ENCODE assay signal across 13 cellular contexts in the genomic region with DNA sequence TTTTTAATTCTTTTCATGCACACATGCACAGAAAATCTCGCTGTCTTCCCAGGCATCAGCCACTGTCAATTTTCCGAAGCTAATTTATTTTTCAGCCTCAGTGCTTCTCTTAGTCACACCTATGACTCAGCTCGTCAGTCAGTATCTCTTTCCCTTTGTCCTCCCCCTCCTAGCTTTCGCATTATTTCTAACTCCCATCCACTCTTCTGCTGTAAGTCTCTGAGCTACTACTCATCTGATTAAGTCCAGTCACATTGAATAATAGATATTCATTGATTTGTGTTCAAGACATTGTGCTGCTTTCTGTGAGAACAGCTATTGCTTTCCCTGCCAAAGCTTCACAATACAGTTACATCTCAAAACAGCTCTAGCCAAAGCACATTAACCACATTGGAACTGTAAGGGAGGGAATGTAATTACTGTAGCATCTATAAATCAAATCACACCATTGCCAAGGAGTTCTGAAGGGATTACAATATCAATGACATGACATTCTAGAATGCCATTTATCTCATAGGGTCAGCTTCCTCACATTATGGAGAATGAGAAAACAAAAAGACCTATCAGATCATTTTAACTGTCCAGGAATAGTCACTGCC.
DNase-seq lines count a peak whose midpoint lies in the region; ATAC-seq and TF ChIP-seq lines count a peak whose summit lies in the region.
"Had no signal": no experiment of that assay in that cellular context is flagged by ENCODE, and none has a peak within 500 bp of the region (broad histone marks: within the 10 kb centered on the region; RNA-seq: fewer than 3 reads in every experiment).

No MANE protein-coding gene starts in this region.

- H3K14ac ChIP-seq in H9 (ENCODE audit: insufficient read depth, low read length), result no peak overlapping the region

- no peak for TF ChIP-seq EP300 in transverse colon (IDR thresholded peaks at IDR 0.05; ENCODE audit: low read depth)

- H2BK120ac ChIP-seq in H9 (ENCODE audit: low read depth, low read length, poor library complexity, severe bottlenecking), result no peak overlapping the region

- no peaks in the 10 kb centered on the region for H3K79me2 ChIP-seq in H9 (ENCODE audit: insufficient read depth, low read length)
- H3K79me2 ChIP-seq in MM.1S (ENCODE audit: low read length), result no peaks in the 10 kb centered on the region

- no peak overlapping the region for H2AK5ac ChIP-seq in H9 (ENCODE audit: insufficient read length, low read length)

- no peak overlapping the region for H3K4ac ChIP-seq in H9 (ENCODE audit: low read depth, low read length)

- no peaks in the 10 kb centered on the region for H3K79me1 ChIP-seq in H9 (ENCODE audit: insufficient read depth, low read depth, low read length, poor library complexity, severe bottlenecking)

- H4K20me1 ChIP-seq in H9 (ENCODE audit: control insufficient read depth, insufficient read depth, insufficient read length) (no peaks in the 10 kb centered on the region), MM.1S (ENCODE audit: insufficient read depth, low read length) (no peaks in the 10 kb centered on the region)

- H3K36me3 Mint-ChIP-seq in H9 (ENCODE audit: insufficient read depth in 1 of 3, low read depth in 3 of 3), result no peaks in the 10 kb centered on the region

- no peak overlapping the region for H4K91ac ChIP-seq in H9 (ENCODE audit: insufficient read length, low read depth, low read length)

- H4K5ac ChIP-seq in H9 (ENCODE audit: insufficient read length, low read depth, low read length), result no peak overlapping the region

- H3K23ac ChIP-seq in H9 (ENCODE audit: insufficient read length, low read depth, low read length), result no peak overlapping the region

- in situ Hi-C loops in transverse colon (cut with MboI; ENCODE audit: low pct_ligation_motif_present in 1 of 4, low pct_unique_long_range_greater_than_20kb in 1 of 4, low sequenced_read_pairs in 3 of 4), result no loop called here

- no peak overlapping the region for H2BK20ac ChIP-seq in H9 (ENCODE audit: low read depth, low read length, poor library complexity, severe bottlenecking)

- no peak for TF ChIP-seq CTCF in H9 (conservative IDR thresholded peaks at IDR 0.05)
- no peak for TF ChIP-seq CTCF in RWPE2 (IDR thresholded peaks at IDR 0.05; ENCODE audit: poor library complexity, severe bottlenecking)
- TF ChIP-seq CTCF in fibroblast of mammary gland (conservative IDR thresholded peaks at IDR 0.05; ENCODE audit: control insufficient read depth, insufficient read depth, low read depth, low read length), result no peak
- no peak for TF ChIP-seq CTCF in MM.1S (IDR thresholded peaks at IDR 0.05; ENCODE audit: low read length)
- TF ChIP-seq CTCF in transverse colon (IDR thresholded peaks at IDR 0.05), result no peak

- no peaks in the 10 kb centered on the region; the same call in 1 of the 2 replicates for H3K4me1 ChIP-seq in H9 (ENCODE audit: insufficient read depth, low read length)
- H3K4me1 ChIP-seq in RWPE2 (ENCODE audit: insufficient read depth, poor library complexity, severe bottlenecking), result no peaks in the 10 kb centered on the region
- H3K4me1 ChIP-seq in MM.1S (ENCODE audit: low read length), result no peaks in the 10 kb centered on the region
- H3K4me1 ChIP-seq in transverse colon, result no peaks in the 10 kb centered on the region
- H3K4me1 ChIP-seq: psoas muscle had no signal

- H3K9me2 ChIP-seq in MM.1S (replicated peaks; ENCODE audit: insufficient read depth, low read length), result no peaks in the 10 kb centered on the region

- no peaks in the 10 kb centered on the region for H3K23me2 ChIP-seq in H9 (ENCODE audit: insufficient read length, low read depth, low read length, poor library complexity, severe bottlenecking)

- ATAC-seq in RWPE2 (ENCODE audit: low read depth) (peak; percentile 90), GM18909 (IDR thresholded peaks at IDR 0.05; ENCODE audit: poor library complexity, unreplicated experiment) (no peak)
- ATAC-seq: psoas muscle had no signal

- H2BK15ac ChIP-seq in H9 (ENCODE audit: low read depth, low read length), result no peak overlapping the region

- no peak overlapping the region for H4K8ac ChIP-seq in H9 (replicated peaks; ENCODE audit: insufficient read length, low read depth, low read length)

- H3K56ac ChIP-seq in H9 (ENCODE audit: insufficient read length, low read depth, low read length), result no peak overlapping the region

- peak overlapping the region in 1 of 3 experiments; percentile 4; a peak in 3 of 7 replicates for H3K27ac Mint-ChIP-seq in H9
- H3K27ac Mint-ChIP-seq: activated T-cell treated with anti-CD3 and anti-CD28 coated beads, Interleukin-2, amount 50 U/mL, for 24 hours had no signal

- no peaks in the 10 kb centered on the region for H3K27me3 ChIP-seq in H9 (ENCODE audit: insufficient read depth, low read length)
- peaks cover 3% of the 10 kb centered on the region for H3K27me3 ChIP-seq in RWPE2 (ENCODE audit: insufficient read depth, poor library complexity, severe bottlenecking)
- H3K27me3 ChIP-seq in MM.1S (replicated peaks; ENCODE audit: insufficient read depth, low read length), result no peaks in the 10 kb centered on the region
- H3K27me3 ChIP-seq in transverse colon, result no peaks in the 10 kb centered on the region

- H2BK12ac ChIP-seq in H9 (ENCODE audit: insufficient read length, low read depth, low read length), result no peak overlapping the region

- H3K27ac ChIP-seq in H9 (ENCODE audit: insufficient read length, low read depth, low read length) (no peak overlapping the region), RWPE2 (ENCODE audit: poor library complexity, severe bottlenecking) (no peak overlapping the region), MM.1S (ENCODE audit: low read length) (no peak overlapping the region), transverse colon (no peak overlapping the region)
- H3K27ac ChIP-seq: HL-60, psoas muscle had no signal

- no peak for TF ChIP-seq POLR2A in transverse colon (IDR thresholded peaks at IDR 0.05)

- H3K4me2 ChIP-seq in H9 (ENCODE audit: insufficient read depth, insufficient read length, low read length), result no peak overlapping the region
- H3K4me2 ChIP-seq in MM.1S (ENCODE audit: low read depth, low read length), result no peak overlapping the region

- H2AFZ ChIP-seq in H9 (ENCODE audit: low read length) (peak overlapping the region; percentile 17), MM.1S (ENCODE audit: low read length) (no peak overlapping the region)

- H3K4me3 ChIP-seq in RWPE2 (ENCODE audit: severe bottlenecking) (no peak overlapping the region), fibroblast of mammary gland (ENCODE audit: control insufficient read depth, low read depth, low read length) (no peak overlapping the region), MM.1S (ENCODE audit: low read length) (no peak overlapping the region), transverse colon (no peak overlapping the region)
- H3K4me3 ChIP-seq: psoas muscle had no signal

- H3K18ac ChIP-seq in H9 (ENCODE audit: insufficient read length, low read depth, low read length), result no peak overlapping the region

- peaks cover 4 to 7% of the 10 kb centered on the region in 2 experiments for H3K4me1 Mint-ChIP-seq in H9

- DNase-seq in H9 (no peak), RWPE2 (ENCODE audit: low spot score) (no peak), fibroblast of mammary gland (ENCODE audit: low read depth) (peak; percentile 53), renal cortical epithelial cell (ENCODE audit: low read depth) (peak; percentile 90), MM.1S (no peak), transverse colon (no peak)
- DNase-seq in activated CD4-positive, alpha-beta T cell treated with anti-CD3 and anti-CD28 coated beads for 48 hours, result no peak
- DNase-seq: activated T-cell treated with anti-CD3 and anti-CD28 coated beads, Interleukin-2, amount 50 U/mL, for 24 hours; DMS79 treated with DMSO at 0.1 percent for 48 hours; psoas muscle; T-helper 2 cell had no signal

- no peaks in the 10 kb centered on the region; the same call in 1 of the 2 replicates for H3K27me3 Mint-ChIP-seq in H9 (ENCODE audit: low read depth)
- H3K27me3 Mint-ChIP-seq: activated T-cell treated with anti-CD3 and anti-CD28 coated beads, Interleukin-2, amount 50 U/mL, for 24 hours had no signal

- H3K4me3 Mint-ChIP-seq in H9, result no peak overlapping the region
- H3K4me3 Mint-ChIP-seq: activated T-cell treated with anti-CD3 and anti-CD28 coated beads, Interleukin-2, amount 50 U/mL, for 24 hours had no signal

- H3T11ph ChIP-seq in H9 (ENCODE audit: low read length), result no peak overlapping the region

- intact Hi-C loops in transverse colon (cut with DNase I; ENCODE audit: low total_unique reads), result no loop called here

- WGBS in H9 (ENCODE audit: extremely low coverage, insufficient read length, low lambda C conversion rate), result no CpG with 5 or more reads among the region's 4 CpGs
- WGBS in transverse colon (ENCODE audit: low coverage in 1 of 2), 2 donors, result 68 to 87% methylated on average over 4 of the region's 4 CpGs

- H3K9me3 ChIP-seq in H9 (ENCODE audit: control insufficient read depth, low read depth, low read length), result no peaks in the 10 kb centered on the region
- H3K9me3 ChIP-seq in RWPE2 (ENCODE audit: severe bottlenecking), result no peaks in the 10 kb centered on the region
- H3K9me3 ChIP-seq in MM.1S (replicated peaks; ENCODE audit: insufficient read depth, low read length), result no peaks in the 10 kb centered on the region
- no peaks in the 10 kb centered on the region for H3K9me3 ChIP-seq in transverse colon
- H3K9me3 ChIP-seq: psoas muscle had no signal

- H2BK5ac ChIP-seq in H9 (ENCODE audit: insufficient read length, low read length), result no peak overlapping the region

- no peaks in the 10 kb centered on the region; a peak in 1 of 5 replicates for H3K9me3 Mint-ChIP-seq in H9
- H3K9me3 Mint-ChIP-seq: activated T-cell treated with anti-CD3 and anti-CD28 coated beads, Interleukin-2, amount 50 U/mL, for 24 hours had no signal

- H3K36me3 ChIP-seq in RWPE2 (ENCODE audit: low read depth) (no peaks in the 10 kb centered on the region), MM.1S (replicated peaks; ENCODE audit: insufficient read depth, low read length) (no peaks in the 10 kb centered on the region), transverse colon (no peaks in the 10 kb centered on the region)

- H3K9ac ChIP-seq in H9 (ENCODE audit: extremely low read depth, insufficient read length, low read length), result no peak overlapping the region
- H3K9ac ChIP-seq in MM.1S (ENCODE audit: low read length), result no peak overlapping the region

- H3F3A ChIP-seq in MM.1S (ENCODE audit: insufficient read depth, low read length), result no peaks in the 10 kb centered on the region

Comparison
In these comparisons a context has a peak if more than half of its experiments do, and no peak if none do; other contexts are left out.
1. DNase-seq: peak in fibroblast of mammary gland (single experiment) and renal cortical epithelial cell (single experiment); none in H9 (single experiment), RWPE2 (single experiment), MM.1S (single experiment), activated CD4-positive, alpha-beta T cell treated with anti-CD3 and anti-CD28 coated beads for 48 hours (single experiment) and transverse colon (single experiment).